In the genomic region with DNA sequence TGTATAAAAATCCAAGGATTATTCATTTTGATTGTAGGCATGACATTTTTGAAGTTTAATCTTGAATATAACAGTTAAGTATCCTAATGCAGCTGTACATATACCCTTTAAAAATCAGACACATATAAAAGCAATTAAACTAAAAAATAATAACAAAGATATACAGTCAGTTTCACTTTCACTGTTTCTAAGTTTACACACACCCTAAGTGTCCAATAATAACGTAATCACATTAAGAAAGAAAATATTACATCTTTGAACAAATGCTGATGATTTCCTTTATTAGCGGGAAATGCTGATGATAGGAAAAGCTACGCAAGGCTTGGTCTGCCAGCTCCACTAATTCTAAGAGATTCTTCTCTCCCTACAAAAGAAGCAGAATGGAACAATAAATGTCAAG, we compare ENCODE assay signal across 22 cellular contexts. TPM values are rescaled to one million over a fixed set of nuclear protein-coding genes. Genes with fewer than 3 reads are reported as not detected.
A peak's percentile ranks its signal among the peaks of the same experiment; 100 is the strongest.
DNase-seq lines count a peak whose midpoint lies in the region; ATAC-seq, FAIRE-seq and TF ChIP-seq lines count a peak whose summit lies in the region.
"Had no signal": no experiment of that assay in that cellular context is flagged by ENCODE, and none has a peak within 500 bp of the region (broad histone marks: within the 10 kb centered on the region; RNA-seq: fewer than 3 reads in every experiment).

No MANE protein-coding gene starts in this region.

- H3K4me3 Mint-ChIP-seq in naive thymus-derived CD4-positive, alpha-beta T cell: no peak overlapping the region
- H3K4me3 Mint-ChIP-seq in endodermal cell: no peak overlapping the region
- H3K4me3 Mint-ChIP-seq: activated CD8-positive, alpha-beta T cell treated with anti-CD3 and anti-CD28 coated beads for 36 hours had no signal

- CTCF ChIA-PET in naive thymus-derived CD4-positive, alpha-beta T cell (lab: Charles Lee): interaction anchor here (0.9 kb wide), 1 partner anchor 9 kb away, joined by 4 read pairs; no protein-coding TSS in a partner anchor

- DNase-seq in fibroblast of the aortic adventitia (ENCODE audit: low read depth): no peak
- no peak for DNase-seq in pancreas
- DNase-seq in naive thymus-derived CD4-positive, alpha-beta T cell: no peak
- DNase-seq in endodermal cell: no peak
- DNase-seq: activated CD8-positive, alpha-beta T cell treated with anti-CD3 and anti-CD28 coated beads for 36 hours; activated gamma-delta T cell treated with Interleukin-2 at 50 U/mL for 16 hours; C1 segment of cervical spinal cord; kidney; lower lobe of right lung; NCI-H1092; NCI-H187; NCI-H2171; NCI-H524 treated with DMSO at 0.1 percent for 48 hours; PC-9; Right ventricle myocardium superior; stimulated activated naive CD4-positive, alpha-beta T cell; SW 1271 had no signal

- no peak overlapping the region for H3K9ac ChIP-seq in endodermal cell (ENCODE audit: extremely low read depth, low read length, poor library complexity, severe bottlenecking)

- H3K9me3 ChIP-seq in pancreas (no peaks in the 10 kb centered on the region), endodermal cell (ENCODE audit: control insufficient read depth, low read length) (no peaks in the 10 kb centered on the region)
- H3K9me3 ChIP-seq in naive thymus-derived CD4-positive, alpha-beta T cell (ENCODE audit: control insufficient read depth in 2 of 3, low read length in 3 of 3): no peaks in the 10 kb centered on the region
- H3K9me3 ChIP-seq: lower lobe of right lung had no signal

- H3K4me3 ChIP-seq in WI38 (ENCODE audit: low read depth, low read length) (peak overlapping the region; percentile 36), fibroblast of the aortic adventitia (ENCODE audit: low read depth, low read length) (peak overlapping the region; percentile 18), pancreas (no peak overlapping the region), endodermal cell (ENCODE audit: low read length) (no peak overlapping the region)
- no peak overlapping the region for H3K4me3 ChIP-seq in naive thymus-derived CD4-positive, alpha-beta T cell (ENCODE audit: low read length)
- H3K4me3 ChIP-seq: lower lobe of right lung, PC-9 had no signal

- 79 to 85% methylated on average over 3 of the region's 3 CpGs for WGBS in pancreas, 2 donors
- 96 to 100% methylated on average over 2 to 3 of the region's 3 CpGs for WGBS in endodermal cell (ENCODE audit: insufficient coverage in 1 of 2, insufficient read length in 1 of 2), 2 experiments

- H3K9me3 Mint-ChIP-seq in naive thymus-derived CD4-positive, alpha-beta T cell: peaks cover 0 to 8% (median 0%) of the 10 kb centered on the region in 11 donors
- H3K9me3 Mint-ChIP-seq in endodermal cell: no peaks in the 10 kb centered on the region

- intact Hi-C loops in pancreas (cut with DNase I): no loop called here
- intact Hi-C loops in naive thymus-derived CD4-positive, alpha-beta T cell (cut with micrococcal nuclease): no loop called here

- H3K36me3 ChIP-seq in pancreas (no peaks in the 10 kb centered on the region), endodermal cell (ENCODE audit: control insufficient read depth, insufficient read depth, low read length) (peaks cover 20% of the 10 kb centered on the region)
- peaks cover 0 to 6% (median 0%) of the 10 kb centered on the region in 3 experiments for H3K36me3 ChIP-seq in naive thymus-derived CD4-positive, alpha-beta T cell (ENCODE audit: control insufficient read depth in 2 of 3, insufficient read depth in 3 of 3, low read length in 3 of 3)
- H3K36me3 ChIP-seq: lower lobe of right lung had no signal

- peaks cover 0 to 3% (median 0%) of the 10 kb centered on the region in 7 donors for H3K4me1 Mint-ChIP-seq in naive thymus-derived CD4-positive, alpha-beta T cell
- peaks cover 5% of the 10 kb centered on the region for H3K4me1 Mint-ChIP-seq in endodermal cell

- no peaks in the 10 kb centered on the region for H3K27me3 Mint-ChIP-seq in naive thymus-derived CD4-positive, alpha-beta T cell
- H3K27me3 Mint-ChIP-seq in endodermal cell (ENCODE audit: insufficient read depth): peaks cover 15% of the 10 kb centered on the region
- H3K27me3 Mint-ChIP-seq: activated CD8-positive, alpha-beta T cell treated with anti-CD3 and anti-CD28 coated beads for 36 hours had no signal

- peak; percentile 17 for FAIRE-seq in pancreas (lab: Jason Lieb, UNC)
- FAIRE-seq: kidney had no signal

- no peaks in the 10 kb centered on the region for H3K4me1 ChIP-seq in pancreas
- H3K4me1 ChIP-seq in naive thymus-derived CD4-positive, alpha-beta T cell (ENCODE audit: control insufficient read depth in 2 of 2, insufficient read depth in 2 of 2, low read length in 2 of 2): no peaks in the 10 kb centered on the region
- no peaks in the 10 kb centered on the region for H3K4me1 ChIP-seq in endodermal cell (ENCODE audit: control insufficient read depth, insufficient read depth, low read length)
- H3K4me1 ChIP-seq: lower lobe of right lung had no signal

- ATAC-seq in GM18861 (IDR thresholded peaks at IDR 0.05; ENCODE audit: unreplicated experiment) (peak; percentile 38), pancreas (no peak), GM19397 (IDR thresholded peaks at IDR 0.05; ENCODE audit: unreplicated experiment) (no peak), HG02884 (IDR thresholded peaks at IDR 0.05; ENCODE audit: unreplicated experiment) (no peak)
- ATAC-seq in naive thymus-derived CD4-positive, alpha-beta T cell: no peak
- ATAC-seq: activated CD4-positive, CD25-positive, alpha-beta regulatory T cell treated with anti-CD3 and anti-CD28 coated beads, Interleukin-2, amount 50 U/mL, for 24 hours; activated CD8-positive, alpha-beta T cell treated with anti-CD3 and anti-CD28 coated beads for 36 hours had no signal

- TF ChIP-seq CTCF in WI38 (IDR thresholded peaks at IDR 0.05; ENCODE audit: low read depth, low read length) (no peak), fibroblast of the aortic adventitia (IDR thresholded peaks at IDR 0.05; ENCODE audit: insufficient read depth, low read length) (no peak), pancreas (IDR thresholded peaks at IDR 0.05) (no peak), endodermal cell (conservative IDR thresholded peaks at IDR 0.05) (no peak)

- H3K36me3 Mint-ChIP-seq in naive thymus-derived CD4-positive, alpha-beta T cell: peaks cover 8 to 59% (median 33%) of the 10 kb centered on the region in 5 donors
- peaks cover 19% of the 10 kb centered on the region for H3K36me3 Mint-ChIP-seq in endodermal cell (ENCODE audit: low read depth)

- POLR2A ChIA-PET in naive thymus-derived CD4-positive, alpha-beta T cell (lab: Charles Lee): no interaction called here

- no peak overlapping the region for H3K27ac Mint-ChIP-seq in naive thymus-derived CD4-positive, alpha-beta T cell
- H3K27ac Mint-ChIP-seq in endodermal cell: no peak overlapping the region
- H3K27ac Mint-ChIP-seq: activated CD8-positive, alpha-beta T cell treated with anti-CD3 and anti-CD28 coated beads for 36 hours had no signal

- no peaks in the 10 kb centered on the region for H3K27me3 ChIP-seq in pancreas
- no peaks in the 10 kb centered on the region for H3K27me3 ChIP-seq in naive thymus-derived CD4-positive, alpha-beta T cell (ENCODE audit: control insufficient read depth in 2 of 2, insufficient read depth in 2 of 2, low read length in 2 of 2)
- H3K27me3 ChIP-seq in endodermal cell (ENCODE audit: control insufficient read depth, insufficient read depth, low read length, poor library complexity, severe bottlenecking): peaks cover 22% of the 10 kb centered on the region

- no peak overlapping the region for H3K27ac ChIP-seq in pancreas
- no peak overlapping the region for H3K27ac ChIP-seq in naive thymus-derived CD4-positive, alpha-beta T cell (ENCODE audit: low read depth, low read length)
- H3K27ac ChIP-seq in endodermal cell (ENCODE audit: low read depth, low read length): no peak overlapping the region
- H3K27ac ChIP-seq: lower lobe of right lung, PC-9 had no signal

RNA-seq across cellular contexts. Expression of a gene that starts 38.8 kb away (rescaled TPM):
- total RNA-seq in fibroblast of the aortic adventitia (ENCODE audit: low replicate concordance) (14.0 and 38.6 TPM in 2 replicates), pancreas (1 to 10 TPM; 3.2 to 7.2 (median 4.5) TPM), endodermal cell (10 to 100 TPM; 22.3 to 35.4 TPM)
- 1 to 10 TPM; 2.5 to 5.9 TPM for polyA plus RNA-seq in pancreas
- 10 to 100 TPM; 26.8 to 33.2 (median 28.2) TPM for total RNA-seq in naive thymus-derived CD4-positive, alpha-beta T cell
- polyA plus RNA-seq in naive thymus-derived CD4-positive, alpha-beta T cell: 1 to 10 TPM; 2.8 to 8.3 TPM
- 20.9 TPM for polyA plus RNA-seq in endodermal cell (2013, experiment 1 of 2)
- polyA plus RNA-seq in endodermal cell (2013, experiment 2 of 2): 21.4 TPM

Comparison
In these comparisons a context has a peak if more than half of its experiments do, and no peak if none do; other contexts are left out.
1. H3K4me3 ChIP-seq: peak in WI38 (single experiment) and fibroblast of the aortic adventitia (single experiment); none in pancreas (0 of 4), naive thymus-derived CD4-positive, alpha-beta T cell (single experiment) and endodermal cell (single experiment).